Comparison of ENCODE assay signal across 18 cellular contexts in the genomic region with DNA sequence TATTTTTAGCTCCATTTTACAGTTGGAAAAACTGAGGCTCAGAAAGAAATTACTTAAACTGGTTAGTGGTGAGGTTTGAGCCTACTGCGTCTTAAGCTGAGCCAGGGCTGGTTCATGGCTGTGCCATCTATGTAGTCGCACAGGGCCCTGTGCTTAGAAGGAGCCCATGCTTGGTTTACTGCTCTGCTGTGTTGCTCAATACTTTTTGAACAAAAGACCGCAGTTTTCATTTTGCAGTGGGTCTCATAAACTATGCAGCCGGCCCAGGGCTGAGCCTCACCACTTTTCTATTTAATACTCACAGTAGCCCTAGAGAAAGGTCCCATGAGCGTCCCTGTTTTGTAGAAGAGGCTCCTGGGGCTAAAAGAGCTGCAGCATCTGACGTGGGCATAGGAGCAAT. TPM values are rescaled to one million over a fixed set of nuclear protein-coding genes. Genes with fewer than 3 reads are reported as not detected.
A peak's percentile ranks its signal among the peaks of the same experiment; 100 is the strongest.
DNase-seq lines count a peak whose midpoint lies in the region; ATAC-seq and TF ChIP-seq lines count a peak whose summit lies in the region.
"Had no signal": no experiment of that assay in that cellular context is flagged by ENCODE, and none has a peak within 500 bp of the region (broad histone marks: within the 10 kb centered on the region; RNA-seq: fewer than 3 reads in every experiment).

No MANE protein-coding gene starts in this region.

- H3K4me3 ChIP-seq in gastroesophageal sphincter: peak overlapping the region in 1 of 2 donors; percentile 32
- H3K4me3 ChIP-seq: GM23338, smooth muscle cell had no signal

- no peaks in the 10 kb centered on the region for H3K36me3 ChIP-seq in gastroesophageal sphincter

- intact Hi-C loops in sciatic nerve (cut with DNase I): no loop called here

- H3K27me3 ChIP-seq in gastroesophageal sphincter: peaks cover 20% of the 10 kb centered on the region

- peak; percentile 34 for DNase-seq in CD1c-positive myeloid dendritic cell (ENCODE audit: extremely low spot score)
- peak; percentile 39 for DNase-seq in SIG-M5 (lab: John Stamatoyannopoulos, UW)
- DNase-seq in sciatic nerve (ENCODE audit: low spot score): no peak
- DNase-seq in 8988T: no peak
- DNase-seq in retina: no peak
- DNase-seq: activated CD4-positive, CD25-positive, alpha-beta regulatory T cell treated with anti-CD3 and anti-CD28 coated beads, Interleukin-2, amount 50 U/mL, for 72 hours; activated naive CD8-positive, alpha-beta T cell treated with anti-CD3 and anti-CD28 coated beads for 36 hours; activated T-cell treated with anti-CD3 and anti-CD28 coated beads for 4 hours; DMS153; NCI-H1436 treated with DMSO at 0.1 percent for 48 hours; NCI-H446 treated with DMSO at 0.1 percent for 48 hours; stimulated activated naive CD8-positive, alpha-beta T cell treated with anti-CD3 and anti-CD28 coated beads, Interleukin-15, Interleukin-2, amounts not matched to agents 100 U/mL and 50 U/mL, for 24 hours had no signal

- WGBS in gastroesophageal sphincter (ENCODE audit: low coverage in 1 of 2), 2 donors: 50 to 81% methylated on average over 2 to 4 of the region's 6 CpGs

- ATAC-seq in gastroesophageal sphincter: no peak
- peak; percentile 18 for ATAC-seq in sciatic nerve
- no peak for ATAC-seq in GM19395 (IDR thresholded peaks at IDR 0.05; ENCODE audit: unreplicated experiment)
- no peak for ATAC-seq in GM19463 (IDR thresholded peaks at IDR 0.05; ENCODE audit: unreplicated experiment)
- ATAC-seq: GM23338; stimulated activated naive CD8-positive, alpha-beta T cell treated with anti-CD3 and anti-CD28 coated beads, Interleukin-15, Interleukin-2, amounts not matched to agents 100 U/mL and 50 U/mL, for 24 hours had no signal

- no peaks in the 10 kb centered on the region for H3K4me1 ChIP-seq in gastroesophageal sphincter

- TF ChIP-seq CTCF in gastroesophageal sphincter (IDR thresholded peaks at IDR 0.05): no peak

- H3K9me3 ChIP-seq in gastroesophageal sphincter: no peaks in the 10 kb centered on the region

- TF ChIP-seq EP300 in gastroesophageal sphincter (IDR thresholded peaks at IDR 0.05): no peak

- H3K27ac ChIP-seq in gastroesophageal sphincter: peak overlapping the region in 3 of 4 donors; percentile 29 to 67 (median 66)

- no peak for TF ChIP-seq POLR2A in gastroesophageal sphincter (IDR thresholded peaks at IDR 0.05)

RNA-seq across cellular contexts. Expression of a gene that starts 0.6 kb away (rescaled TPM):
- total RNA-seq in gastroesophageal sphincter (10 to 100 TPM in 1 of 4 donors, 1 to 10 TPM in 3; 5.9 to 11.1 (median 8.3) TPM), sciatic nerve (8.2 TPM)
- total RNA-seq: activated naive CD8-positive, alpha-beta T cell treated with anti-CD3 and anti-CD28 coated beads for 36 hours; GM23338; neural crest cell; smooth muscle cell had no signal

RNA-seq across cellular contexts. Expression of a gene that starts 24.0 kb away (rescaled TPM):
- total RNA-seq in gastroesophageal sphincter (10 to 100 TPM; 48.8 to 64.1 (median 53.5) TPM), sciatic nerve (77.9 TPM)

Comparison
In these comparisons a context has a peak if more than half of its experiments do, and no peak if none do; other contexts are left out.
1. DNase-seq: peak in CD1c-positive myeloid dendritic cell (single experiment) and SIG-M5 (single experiment); none in sciatic nerve (single experiment), 8988T (single experiment) and retina (single experiment).